Comparison of ENCODE assay signal across 8 cellular contexts in genomic region chr11:102831128-102831708, GRCh38. TPM values are rescaled to one million over a fixed set of nuclear protein-coding genes. Genes with fewer than 3 reads are reported as not detected.
A peak's percentile ranks its signal among the peaks of the same experiment; 100 is the strongest.
DNase-seq lines count a peak whose midpoint lies in the region; ATAC-seq, FAIRE-seq and TF ChIP-seq lines count a peak whose summit lies in the region.

No MANE protein-coding gene starts in this region.

- H3K9me3 Mint-ChIP-seq in stimulated activated naive B cell treated with anti-CD40 and anti-IgM and Interleukin-4, amounts not matched to agents 10 μg/mL and 1 μg/mL and 100 μg/mL, for 72 hours: peaks cover 0 to 1% of the 10 kb centered on the region in 2 donors

- no peak overlapping the region for H3K4me3 Mint-ChIP-seq in stimulated activated naive B cell treated with anti-CD40 and anti-IgM and Interleukin-4, amounts not matched to agents 10 μg/mL and 1 μg/mL and 100 μg/mL, for 72 hours

- peaks cover 30 to 52% of the 10 kb centered on the region in 2 donors for H3K27me3 Mint-ChIP-seq in stimulated activated naive B cell treated with anti-CD40 and anti-IgM and Interleukin-4, amounts not matched to agents 10 μg/mL and 1 μg/mL and 100 μg/mL, for 72 hours

- FAIRE-seq in RCC 7860 (lab: Jason Lieb, UNC): peak; percentile 54

- TF ChIP-seq POLR2A in prostate gland (IDR thresholded peaks at IDR 0.05): no peak

- no peaks in the 10 kb centered on the region for H3K36me3 ChIP-seq in prostate gland

- no peaks in the 10 kb centered on the region for H3K4me1 ChIP-seq in prostate gland (replicated peaks)

- peak in 3 of 4 experiments; percentile 14 to 46 (median 40) for TF ChIP-seq CTCF in prostate gland (IDR thresholded peaks at IDR 0.05)

- H3K9me3 ChIP-seq in prostate gland: no peaks in the 10 kb centered on the region

- no peaks in the 10 kb centered on the region for H3K36me3 Mint-ChIP-seq in stimulated activated naive B cell treated with anti-CD40 and anti-IgM and Interleukin-4, amounts not matched to agents 10 μg/mL and 1 μg/mL and 100 μg/mL, for 72 hours

- 42% methylated on average over 19 of the region's 19 CpGs for WGBS in prostate gland

- DNase-seq in GM03348 (ENCODE audit: low spot score): peak; percentile 79
- DNase-seq in RCC 7860 (ENCODE audit: low spot score): no peak
- DNase-seq in fibroblast of peridontal ligament (ENCODE audit: extremely low read depth): peak; percentile 81
- DNase-seq in prostate gland (ENCODE audit: low spot score): peak; percentile 30
- no peak for DNase-seq in activated CD8-positive, alpha-beta memory T cell treated with anti-CD3 and anti-CD28 coated beads, Interleukin-2, amount 50 U/mL, for 4 hours
- DNase-seq in stimulated activated naive B cell treated with anti-CD40 and anti-IgM and Interleukin-4, amounts not matched to agents 10 μg/mL and 1 μg/mL and 100 μg/mL, for 72 hours: no peak
- DNase-seq in cerebellar cortex (ENCODE audit: low spot score): no peak

- H3K27me3 ChIP-seq in prostate gland (replicated peaks; ENCODE audit: insufficient read depth): no peaks in the 10 kb centered on the region

- peaks cover 0 to 2% of the 10 kb centered on the region in 2 donors for H3K4me1 Mint-ChIP-seq in stimulated activated naive B cell treated with anti-CD40 and anti-IgM and Interleukin-4, amounts not matched to agents 10 μg/mL and 1 μg/mL and 100 μg/mL, for 72 hours

- no peak overlapping the region for H3K27ac ChIP-seq in prostate gland

- ATAC-seq in stimulated activated naive B cell treated with anti-CD40 and anti-IgM and Interleukin-4, amounts not matched to agents 10 μg/mL and 1 μg/mL and 100 μg/mL, for 72 hours (replicated peaks): no peak
- no peak for ATAC-seq in HG03135 (IDR thresholded peaks at IDR 0.05; ENCODE audit: unreplicated experiment)

- H3K4me3 ChIP-seq in prostate gland: peak overlapping the region in 1 of 2 donors; percentile 7

- no peak overlapping the region for H3K27ac Mint-ChIP-seq in stimulated activated naive B cell treated with anti-CD40 and anti-IgM and Interleukin-4, amounts not matched to agents 10 μg/mL and 1 μg/mL and 100 μg/mL, for 72 hours

- intact Hi-C loops in prostate gland (cut with DNase I): loop anchor here (10.0 kb wide), 1 partner anchor 114 kb away; no protein-coding TSS in a partner anchor

RNA-seq across cellular contexts. Expression of gene MMP3, which starts 12.2 kb away (rescaled TPM):
- total RNA-seq in prostate gland: under 1 TPM in 1 of 2 donors, not detected in 1; 0.41 TPM

RNA-seq across cellular contexts. Expression of gene MMP1, which starts 33.3 kb away (rescaled TPM):
- 1 to 10 TPM in 1 of 2 donors, not detected in 1; 1.2 TPM for total RNA-seq in prostate gland

RNA-seq across cellular contexts. Expression of gene MMP12, which starts 43.6 kb away (rescaled TPM):
- not detected for total RNA-seq in prostate gland

RNA-seq across cellular contexts. Expression of gene MMP10, which starts 50.8 kb away (rescaled TPM):
- total RNA-seq in prostate gland: 1 to 10 TPM in 1 of 2 donors, under 1 TPM in 1; 0.18 to 3.6 TPM

Comparison
In these comparisons a context has a peak if more than half of its experiments do, and no peak if none do; other contexts are left out.
1. DNase-seq: peak in GM03348 (single experiment), fibroblast of peridontal ligament (single experiment) and prostate gland (single experiment); none in RCC 7860 (single experiment), activated CD8-positive, alpha-beta memory T cell treated with anti-CD3 and anti-CD28 coated beads, Interleukin-2, amount 50 U/mL, for 4 hours (single experiment), stimulated activated naive B cell treated with anti-CD40 and anti-IgM and Interleukin-4, amounts not matched to agents 10 μg/mL and 1 μg/mL and 100 μg/mL, for 72 hours (single experiment) and cerebellar cortex (single experiment).